17 cellular contexts compared by ENCODE assay signal in the genomic region with DNA sequence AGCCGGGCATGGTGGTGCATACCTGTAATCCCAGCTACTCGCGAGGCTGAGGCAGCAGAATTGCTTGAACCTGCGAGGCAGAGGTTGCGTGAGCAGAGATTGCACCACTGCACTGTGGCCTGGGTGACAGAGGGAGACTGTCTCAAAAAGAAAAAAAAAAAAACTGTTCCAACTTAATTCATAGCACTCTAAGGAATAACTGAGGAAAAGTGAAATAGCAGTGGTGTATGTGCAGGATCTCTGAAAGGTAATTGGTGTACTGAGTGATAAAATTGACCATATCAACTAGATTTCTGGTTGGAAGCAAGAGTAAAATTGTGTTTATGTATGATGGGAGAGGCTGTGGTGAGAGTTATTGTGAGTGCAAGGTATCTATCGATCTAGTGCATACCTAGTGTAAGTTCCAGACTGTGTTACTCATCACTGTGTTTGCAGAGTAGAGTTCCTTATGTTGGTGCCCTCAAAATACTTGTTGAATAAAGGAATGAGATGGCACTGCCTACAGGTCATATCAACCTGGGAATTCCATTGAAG. TPM values are rescaled to one million over a fixed set of nuclear protein-coding genes. Genes with fewer than 3 reads are reported as not detected.
DNase-seq lines count a peak whose midpoint lies in the region; ATAC-seq and TF ChIP-seq lines count a peak whose summit lies in the region.
"Had no signal": no experiment of that assay in that cellular context is flagged by ENCODE, and none has a peak within 500 bp of the region (broad histone marks: within the 10 kb centered on the region; RNA-seq: fewer than 3 reads in every experiment).

No MANE protein-coding gene starts in this region.

- ATAC-seq in activated T-cell treated with anti-CD3 and anti-CD28 coated beads, Interleukin-2, amount 50 U/mL, for 72 hours (replicated peaks in 1 of 2): peak; percentile 25 to 51
- ATAC-seq in activated T-cell treated with anti-CD3 and anti-CD28 coated beads, Interleukin-2, amount 50 U/mL, for 4 hours: no peak
- ATAC-seq in PC-3 (peak; percentile 97), psoas muscle (peak in 3 of 4 donors; percentile 33 to 45 (median 44)), HG03139 (IDR thresholded peaks at IDR 0.05; ENCODE audit: unreplicated experiment) (no peak)
- ATAC-seq: body of pancreas, HCT116 had no signal

- H3F3A ChIP-seq in PC-3 (ENCODE audit: low read length, unreplicated experiment): no peaks in the 10 kb centered on the region

- intact Hi-C loops in PC-3 (cut with micrococcal nuclease) (no loop called here), psoas muscle (cut with DNase I) (no loop called here)

- CTCF ChIA-PET in PC-3 (lab: Charles Lee): no interaction called here

- POLR2A ChIA-PET in PC-3 (lab: Charles Lee; ENCODE audit: unreplicated experiment): no interaction called here

- no peak for DNase-seq in activated T-cell treated with anti-CD3 and anti-CD28 coated beads, Interleukin-2, amount 50 U/mL, for 72 hours
- DNase-seq in activated T-cell treated with anti-CD3 and anti-CD28 coated beads, Interleukin-2, amount 50 U/mL, for 4 hours: no peak
- DNase-seq in PC-3: peak; percentile 69
- DNase-seq in epithelial cell of prostate (ENCODE audit: low read depth, low spot score): peak; percentile 26
- DNase-seq in psoas muscle: no peak
- no peak for DNase-seq in NCI-H146 (lab: John Stamatoyannopoulos, UW)
- no peak for DNase-seq in C1 segment of cervical spinal cord (lab: John Stamatoyannopoulos, UW)
- DNase-seq: activated CD4-positive, alpha-beta T cell treated with anti-CD3 and anti-CD28 coated beads, Interleukin-2, amount 50 U/mL, for 4 hours; activated effector memory CD4-positive, alpha-beta T cell treated with Interleukin-2 at 50 U/mL for 16 hours; body of pancreas; dorsolateral prefrontal cortex; nucleus accumbens; stomach had no signal

- no TSS peak for BruUV-seq in PC-3 (replicated peaks; lab: Mats Ljungman, UMichigan)

- peak overlapping the region; percentile 3 for H3K27ac Mint-ChIP-seq in activated T-cell treated with anti-CD3 and anti-CD28 coated beads, Interleukin-2, amount 50 U/mL, for 72 hours

- peaks cover 94% of the 10 kb centered on the region for H3K4me1 Mint-ChIP-seq in activated T-cell treated with anti-CD3 and anti-CD28 coated beads, Interleukin-2, amount 50 U/mL, for 72 hours (ENCODE audit: low read depth)
- peaks cover 90% of the 10 kb centered on the region for H3K4me1 Mint-ChIP-seq in activated T-cell treated with anti-CD3 and anti-CD28 coated beads, Interleukin-2, amount 50 U/mL, for 4 hours (ENCODE audit: low read depth)

- peaks cover 37% of the 10 kb centered on the region for H3K4me1 ChIP-seq in PC-3 (ENCODE audit: insufficient read depth, low read length)
- H3K4me1 ChIP-seq in psoas muscle: peaks cover 78% of the 10 kb centered on the region

- peaks cover 93% of the 10 kb centered on the region for H4K20me1 ChIP-seq in PC-3 (ENCODE audit: low read length)

- peak overlapping the region; percentile 47 for H3K4me2 ChIP-seq in PC-3 (ENCODE audit: low read length)

- H3K9me2 ChIP-seq in PC-3 (replicated peaks; ENCODE audit: low read length): no peaks in the 10 kb centered on the region

- TF ChIP-seq CTCF in PC-3 (conservative IDR thresholded peaks at IDR 0.05; ENCODE audit: low read depth, low read length) (no peak), psoas muscle (IDR thresholded peaks at IDR 0.05) (no peak)

- H3K36me3 ChIP-seq in PC-3 (ENCODE audit: low read depth, low read length): 0 out of 2 replicates have a peak, but pooled peaks cover 9% of the 10 kb centered on the region
- no peaks in the 10 kb centered on the region for H3K36me3 ChIP-seq in psoas muscle (ENCODE audit: insufficient read depth in 1 of 2, low read depth in 1 of 2)
- H3K36me3 ChIP-seq: stomach had no signal

- H3K27me3 ChIP-seq in PC-3 (ENCODE audit: low read length): no peaks in the 10 kb centered on the region
- no peaks in the 10 kb centered on the region for H3K27me3 ChIP-seq in psoas muscle (ENCODE audit: insufficient read depth in 3 of 3, low read length in 2 of 3)
- H3K27me3 ChIP-seq: body of pancreas, dorsolateral prefrontal cortex, stomach had no signal

- H3K36me3 Mint-ChIP-seq in activated T-cell treated with anti-CD3 and anti-CD28 coated beads, Interleukin-2, amount 50 U/mL, for 72 hours (ENCODE audit: insufficient read depth in 2 of 2): peaks cover 6 to 29% of the 10 kb centered on the region in 2 donors
- H3K36me3 Mint-ChIP-seq in activated T-cell treated with anti-CD3 and anti-CD28 coated beads, Interleukin-2, amount 50 U/mL, for 4 hours (ENCODE audit: insufficient read depth): peaks cover 28% of the 10 kb centered on the region

- peaks cover 100% of the 10 kb centered on the region for H3K79me2 ChIP-seq in PC-3 (ENCODE audit: low read length)

- WGBS in psoas muscle, 3 donors: 30 to 60% (median 38%) methylated on average over 6 of the region's 6 CpGs

- H3K4me3 ChIP-seq in PC-3 (ENCODE audit: low read length) (no peak overlapping the region), psoas muscle (no peak overlapping the region)
- H3K4me3 ChIP-seq: body of pancreas, dorsolateral prefrontal cortex, skin epidermis, stomach had no signal

- H3K27ac ChIP-seq in PC-3 (ENCODE audit: low read length): no peak overlapping the region
- peak overlapping the region; percentile 26 for H3K27ac ChIP-seq in epithelial cell of prostate
- H3K27ac ChIP-seq in psoas muscle: no peak overlapping the region
- H3K27ac ChIP-seq: body of pancreas, dorsolateral prefrontal cortex, KMS-11, stomach had no signal

- H2AFZ ChIP-seq in PC-3 (ENCODE audit: low read length): no peak overlapping the region

- H3K4me3 Mint-ChIP-seq in activated T-cell treated with anti-CD3 and anti-CD28 coated beads, Interleukin-2, amount 50 U/mL, for 72 hours: no peak overlapping the region
- H3K4me3 Mint-ChIP-seq in activated T-cell treated with anti-CD3 and anti-CD28 coated beads, Interleukin-2, amount 50 U/mL, for 4 hours: no peak overlapping the region

- H3K9ac ChIP-seq in PC-3 (ENCODE audit: low read length): no peak overlapping the region
- H3K9ac ChIP-seq: KMS-11 had no signal

- no peaks in the 10 kb centered on the region for H3K9me3 ChIP-seq in PC-3 (ENCODE audit: low read length)
- no peaks in the 10 kb centered on the region for H3K9me3 ChIP-seq in psoas muscle
- H3K9me3 ChIP-seq: body of pancreas, stomach had no signal

- H3K27me3 Mint-ChIP-seq in activated T-cell treated with anti-CD3 and anti-CD28 coated beads, Interleukin-2, amount 50 U/mL, for 72 hours (ENCODE audit: low read depth): no peaks in the 10 kb centered on the region
- no peaks in the 10 kb centered on the region for H3K27me3 Mint-ChIP-seq in activated T-cell treated with anti-CD3 and anti-CD28 coated beads, Interleukin-2, amount 50 U/mL, for 4 hours (ENCODE audit: low read depth)

- H3K9me3 Mint-ChIP-seq in activated T-cell treated with anti-CD3 and anti-CD28 coated beads, Interleukin-2, amount 50 U/mL, for 72 hours: no peaks in the 10 kb centered on the region
- H3K9me3 Mint-ChIP-seq in activated T-cell treated with anti-CD3 and anti-CD28 coated beads, Interleukin-2, amount 50 U/mL, for 4 hours: no peaks in the 10 kb centered on the region

RNA-seq across cellular contexts. Expression of a gene that starts 6.3 kb away (rescaled TPM):
- 100 to 1,000 TPM; 134 to 141 TPM for total RNA-seq in activated T-cell treated with anti-CD3 and anti-CD28 coated beads, Interleukin-2, amount 50 U/mL, for 72 hours
- total RNA-seq in activated T-cell treated with anti-CD3 and anti-CD28 coated beads, Interleukin-2, amount 50 U/mL, for 4 hours: 100 to 1,000 TPM; 203 to 223 (median 223) TPM
- total RNA-seq in PC-3 (2014; rRNA removed) (124 and 129 TPM in 2 replicates), psoas muscle (10 to 100 TPM; 27.9 to 48.6 (median 32.9) TPM)
- 10 to 100 TPM in 2 of 3 donors, 1 to 10 TPM in 1; 9.1 to 14.3 (median 13.2) TPM for polyA plus RNA-seq in psoas muscle

Comparison
In these comparisons a context has a peak if more than half of its experiments do, and no peak if none do; other contexts are left out.
1. ATAC-seq: peak in activated T-cell treated with anti-CD3 and anti-CD28 coated beads, Interleukin-2, amount 50 U/mL, for 72 hours (2 of 2), PC-3 (single experiment) and psoas muscle (3 of 4); none in activated T-cell treated with anti-CD3 and anti-CD28 coated beads, Interleukin-2, amount 50 U/mL, for 4 hours (0 of 2) and HG03139 (single experiment).
2. DNase-seq: peak in PC-3 (single experiment) and epithelial cell of prostate (single experiment); none in activated T-cell treated with anti-CD3 and anti-CD28 coated beads, Interleukin-2, amount 50 U/mL, for 72 hours (0 of 2), activated T-cell treated with anti-CD3 and anti-CD28 coated beads, Interleukin-2, amount 50 U/mL, for 4 hours (single experiment), psoas muscle (0 of 2), NCI-H146 (single experiment) and C1 segment of cervical spinal cord (0 of 14).